In the genomic region with DNA sequence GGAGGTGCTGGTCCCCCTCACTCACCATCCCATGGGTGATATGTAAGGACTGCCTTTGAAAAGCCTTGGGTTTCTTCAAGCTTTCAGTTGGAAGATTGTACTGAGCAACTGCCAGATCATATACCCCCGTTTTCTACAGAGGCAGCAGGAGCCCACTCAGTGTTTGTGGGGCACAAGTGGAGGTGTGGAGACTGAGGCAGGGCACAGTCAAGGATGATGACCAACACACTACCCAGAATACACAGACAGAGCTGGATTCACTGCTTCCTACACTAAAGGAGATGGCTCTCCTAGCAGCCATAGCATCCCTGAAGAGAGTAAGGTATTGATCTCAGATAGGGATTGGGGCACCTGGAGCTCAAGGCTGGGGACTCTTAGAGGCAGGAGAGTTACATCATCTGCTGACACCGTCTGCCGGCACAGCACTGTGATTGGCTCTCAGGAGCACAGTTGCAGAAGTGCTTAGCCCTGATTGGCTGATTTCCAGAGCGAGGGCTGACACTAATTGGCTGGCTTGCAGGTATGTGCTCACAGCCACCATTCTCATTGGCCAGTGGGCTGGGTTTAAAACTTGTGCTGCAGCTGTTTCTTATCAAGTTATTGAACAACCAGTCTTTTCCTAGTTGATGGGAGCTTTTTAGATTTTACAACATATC, we compare ENCODE assay signal across 20 cellular contexts.
"Had no signal": no experiment of that assay in that cellular context is flagged by ENCODE, and none has a peak within 500 bp of the region (broad histone marks: within the 10 kb centered on the region; RNA-seq: fewer than 3 reads in every experiment).

No MANE protein-coding gene starts in this region.

- DNase-seq: colonic mucosa; effector CD4-positive, alpha-beta T cell; foreskin melanocyte; head of caudate nucleus; left colon; left ventricle myocardium superior; naive thymus-derived CD4-positive, alpha-beta T cell; nephron progenitor cell; psoas muscle; retina; right lobe of liver; stimulated activated CD4-positive, alpha-beta T cell treated with anti-CD3 and anti-CD28 coated beads, Interleukin-4, amount 100 ng/mL, for 24 hours; stomach; substantia nigra; transverse colon had no signal

- H3K4me1 ChIP-seq: colonic mucosa, psoas muscle, right lobe of liver had no signal

- H3K4me3 Mint-ChIP-seq: nephron progenitor cell; stimulated activated memory B cell treated with anti-CD40 and anti-IgM and Interleukin-4, amounts not matched to agents 10 μg/mL and 1 μg/mL and 100 μg/mL, for 72 hours had no signal

- H3K9me3 ChIP-seq: colonic mucosa, neutrophil, psoas muscle, right lobe of liver, transverse colon had no signal

- H3K27ac Mint-ChIP-seq: naive thymus-derived CD4-positive, alpha-beta T cell; nephron progenitor cell; stimulated activated memory B cell treated with anti-CD40 and anti-IgM and Interleukin-4, amounts not matched to agents 10 μg/mL and 1 μg/mL and 100 μg/mL, for 72 hours had no signal

- H3K4me3 ChIP-seq: colonic mucosa, hepatocyte, lung, psoas muscle, right lobe of liver, stomach, thoracic aorta, transverse colon had no signal

- H3K36me3 ChIP-seq: colonic mucosa, neutrophil, right lobe of liver, stomach, thoracic aorta, transverse colon had no signal

- ATAC-seq: left colon; left ventricle myocardium superior; naive thymus-derived CD4-positive, alpha-beta T cell; psoas muscle; right lobe of liver; stimulated activated memory B cell treated with anti-CD40 and anti-IgM and Interleukin-4, amounts not matched to agents 10 μg/mL and 1 μg/mL and 100 μg/mL, for 72 hours had no signal

- H3K27me3 ChIP-seq: colonic mucosa, right lobe of liver, transverse colon had no signal
